19 cellular contexts compared by ENCODE assay signal in the genomic region with DNA sequence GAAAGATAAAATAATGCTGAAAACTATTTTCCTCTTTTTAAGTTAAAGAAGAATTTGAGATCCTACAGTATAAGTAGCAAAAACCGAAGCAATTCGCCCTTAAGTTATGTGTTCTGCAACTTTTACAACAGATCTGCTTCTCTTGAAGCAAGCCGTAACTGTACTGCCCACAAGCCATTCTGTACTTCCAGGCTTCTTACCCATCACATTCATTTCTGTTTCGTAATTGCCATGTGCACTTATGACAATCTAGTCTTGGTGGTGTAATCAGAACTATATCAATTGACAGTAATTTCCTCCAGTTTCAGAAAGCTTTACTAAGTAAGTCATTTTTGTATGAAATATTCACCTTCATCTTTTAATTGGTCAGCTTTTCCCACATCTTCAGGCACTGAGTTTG.
"Had no signal": no experiment of that assay in that cellular context is flagged by ENCODE, and none has a peak within 500 bp of the region (broad histone marks: within the 10 kb centered on the region; RNA-seq: fewer than 3 reads in every experiment).

No MANE protein-coding gene starts in this region.

- H3K4me3 ChIP-seq: ascending aorta, lower lobe of right lung, right lobe of liver, smooth muscle cell, stomach, upper lobe of left lung had no signal

- FAIRE-seq: endometrium had no signal

- DNase-seq: activated CD4-positive, alpha-beta memory T cell treated with anti-CD3 and anti-CD28 coated beads for 36 hours; activated CD4-positive, alpha-beta T cell treated with anti-CD3 and anti-CD28 coated beads for 4 hours; activated T-cell treated with anti-CD3 and anti-CD28 coated beads for 4 hours; cortex of kidney; erythroblast; hippocampal formation; islet precursor cell; lower lobe of right lung; natural killer cell; right lobe of liver; stimulated activated CD4-positive, alpha-beta T cell treated with anti-CD3 and anti-CD28 coated beads, Interleukin-4, amount 100 ng/mL, for 24 hours; stomach; T-helper 2 cell; upper lobe of left lung had no signal

- H3K27me3 Mint-ChIP-seq: activated CD4-positive, alpha-beta memory T cell treated with anti-CD3 and anti-CD28 coated beads for 36 hours had no signal

- H3K9me3 Mint-ChIP-seq: activated CD4-positive, alpha-beta memory T cell treated with anti-CD3 and anti-CD28 coated beads for 36 hours; natural killer cell; stimulated activated effector memory CD8-positive, alpha-beta T cell treated with anti-CD3 and anti-CD28 coated beads, Interleukin-12 subunit alpha, Interleukin-12 subunit beta, amount 100 ng/mL, for 72 hours; WTC11 had no signal

- H3K36me3 Mint-ChIP-seq: natural killer cell had no signal

- H3K4me1 Mint-ChIP-seq: natural killer cell, WTC11 had no signal

- H3K4me3 Mint-ChIP-seq: activated CD4-positive, alpha-beta memory T cell treated with anti-CD3 and anti-CD28 coated beads for 36 hours; natural killer cell; stimulated activated effector memory CD8-positive, alpha-beta T cell treated with anti-CD3 and anti-CD28 coated beads, Interleukin-12 subunit alpha, Interleukin-12 subunit beta, amount 100 ng/mL, for 72 hours; WTC11 had no signal

- H3K27ac Mint-ChIP-seq: activated CD4-positive, alpha-beta memory T cell treated with anti-CD3 and anti-CD28 coated beads for 36 hours; natural killer cell; stimulated activated effector memory CD8-positive, alpha-beta T cell treated with anti-CD3 and anti-CD28 coated beads, Interleukin-12 subunit alpha, Interleukin-12 subunit beta, amount 100 ng/mL, for 72 hours; WTC11 had no signal
